ENCODE assay signal across 3 cellular contexts in the genomic region with DNA sequence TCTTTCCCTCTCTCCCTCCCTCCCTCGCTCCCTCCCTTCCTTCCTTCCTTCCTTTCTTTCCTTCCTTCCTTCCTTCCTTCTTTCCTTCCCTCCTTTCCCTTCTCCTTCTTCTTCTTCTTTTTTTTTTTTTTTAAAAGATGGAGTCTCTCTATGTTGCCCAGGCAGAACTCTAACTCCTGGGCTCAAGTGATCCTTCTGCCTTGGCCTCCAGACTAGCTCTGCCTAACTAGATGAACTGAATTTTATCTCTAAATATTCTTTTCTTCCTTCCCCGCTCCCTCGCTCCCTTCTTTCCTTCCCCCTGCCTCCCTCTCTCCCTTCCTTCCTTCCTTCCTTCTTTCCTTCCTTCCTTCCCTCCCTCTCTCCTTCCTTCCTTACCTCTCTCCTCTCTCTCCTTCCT.
TF ChIP-seq lines count a peak whose summit lies in the region.

No MANE protein-coding gene starts in this region.

TF ChIP-seq in HEK293, 187 proteins besides CTCF, POLR2A, EP300 and RAD21:
- TF ChIP-seq ZNF366 (tag by site-specific recombination; conservative IDR thresholded peaks at IDR 0.05), result peak; percentile 49; the same call in 1 of the 2 replicates
- TF ChIP-seq ZNF140 (tag by site-specific recombination; IDR thresholded peaks at IDR 0.05), result no peak

TF ChIP-seq in K562, 482 proteins besides CTCF, POLR2A, EP300 and RAD21:
- TF ChIP-seq NBN (IDR thresholded peaks at IDR 0.05; ENCODE audit: low read depth), result no peak
- TF ChIP-seq, protein P1, sequence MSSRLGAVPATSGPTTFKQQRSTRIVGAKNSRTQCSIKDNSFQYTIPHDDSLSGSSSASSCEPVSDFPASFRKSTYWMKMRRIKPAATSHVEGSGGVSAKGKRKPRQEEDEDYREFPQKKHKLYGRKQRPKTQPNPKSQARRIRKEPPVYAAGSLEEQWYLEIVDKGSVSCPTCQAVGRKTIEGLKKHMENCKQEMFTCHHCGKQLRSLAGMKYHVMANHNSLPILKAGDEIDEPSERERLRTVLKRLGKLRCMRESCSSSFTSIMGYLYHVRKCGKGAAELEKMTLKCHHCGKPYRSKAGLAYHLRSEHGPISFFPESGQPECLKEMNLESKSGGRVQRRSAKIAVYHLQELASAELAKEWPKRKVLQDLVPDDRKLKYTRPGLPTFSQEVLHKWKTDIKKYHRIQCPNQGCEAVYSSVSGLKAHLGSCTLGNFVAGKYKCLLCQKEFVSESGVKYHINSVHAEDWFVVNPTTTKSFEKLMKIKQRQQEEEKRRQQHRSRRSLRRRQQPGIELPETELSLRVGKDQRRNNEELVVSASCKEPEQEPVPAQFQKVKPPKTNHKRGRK (tag; IDR thresholded peaks at IDR 0.05), result peak; percentile 95
- no peak for TF ChIP-seq ARID2 (IDR thresholded peaks at IDR 0.05)
- no peak for TF ChIP-seq ADNP (tag; IDR thresholded peaks at IDR 0.05)

TF ChIP-seq in H1, 55 proteins besides CTCF, POLR2A, EP300 and RAD21:
- TF ChIP-seq CEBPB (IDR thresholded peaks at IDR 0.05; ENCODE audit: low read depth, low read length) (no peak), CBX8 (IDR thresholded peaks at IDR 0.05; ENCODE audit: borderline replicate concordance, low read depth, low read length) (no peak), GTF2F1 (IDR thresholded peaks at IDR 0.05; ENCODE audit: borderline replicate concordance, low read depth, low read length) (no peak), SAP30 (IDR thresholded peaks at IDR 0.05; ENCODE audit: insufficient read depth, insufficient replicate concordance, low read length) (no peak), HDAC6 (IDR thresholded peaks at IDR 0.05; ENCODE audit: low read depth, low read length) (no peak), CBX5 (IDR thresholded peaks at IDR 0.05; ENCODE audit: low read depth, low read length) (no peak), TAF1 (IDR thresholded peaks at IDR 0.05; ENCODE audit: low read depth, low read length) (no peak), NANOG (IDR thresholded peaks at IDR 0.05; ENCODE audit: insufficient read depth, low read depth, low read length, poor library complexity, severe bottlenecking) (no peak), RFX5 (IDR thresholded peaks at IDR 0.05; ENCODE audit: borderline replicate concordance, low read depth, low read length) (no peak), SP4 (IDR thresholded peaks at IDR 0.05; ENCODE audit: low read length) (no peak)
- TF ChIP-seq, protein P2, sequence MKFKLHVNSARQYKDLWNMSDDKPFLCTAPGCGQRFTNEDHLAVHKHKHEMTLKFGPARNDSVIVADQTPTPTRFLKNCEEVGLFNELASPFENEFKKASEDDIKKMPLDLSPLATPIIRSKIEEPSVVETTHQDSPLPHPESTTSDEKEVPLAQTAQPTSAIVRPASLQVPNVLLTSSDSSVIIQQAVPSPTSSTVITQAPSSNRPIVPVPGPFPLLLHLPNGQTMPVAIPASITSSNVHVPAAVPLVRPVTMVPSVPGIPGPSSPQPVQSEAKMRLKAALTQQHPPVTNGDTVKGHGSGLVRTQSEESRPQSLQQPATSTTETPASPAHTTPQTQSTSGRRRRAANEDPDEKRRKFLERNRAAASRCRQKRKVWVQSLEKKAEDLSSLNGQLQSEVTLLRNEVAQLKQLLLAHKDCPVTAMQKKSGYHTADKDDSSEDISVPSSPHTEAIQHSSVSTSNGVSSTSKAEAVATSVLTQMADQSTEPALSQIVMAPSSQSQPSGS (IDR thresholded peaks at IDR 0.05; ENCODE audit: low read length), result no peak
